8 cellular contexts compared by ENCODE assay signal in the genomic region with DNA sequence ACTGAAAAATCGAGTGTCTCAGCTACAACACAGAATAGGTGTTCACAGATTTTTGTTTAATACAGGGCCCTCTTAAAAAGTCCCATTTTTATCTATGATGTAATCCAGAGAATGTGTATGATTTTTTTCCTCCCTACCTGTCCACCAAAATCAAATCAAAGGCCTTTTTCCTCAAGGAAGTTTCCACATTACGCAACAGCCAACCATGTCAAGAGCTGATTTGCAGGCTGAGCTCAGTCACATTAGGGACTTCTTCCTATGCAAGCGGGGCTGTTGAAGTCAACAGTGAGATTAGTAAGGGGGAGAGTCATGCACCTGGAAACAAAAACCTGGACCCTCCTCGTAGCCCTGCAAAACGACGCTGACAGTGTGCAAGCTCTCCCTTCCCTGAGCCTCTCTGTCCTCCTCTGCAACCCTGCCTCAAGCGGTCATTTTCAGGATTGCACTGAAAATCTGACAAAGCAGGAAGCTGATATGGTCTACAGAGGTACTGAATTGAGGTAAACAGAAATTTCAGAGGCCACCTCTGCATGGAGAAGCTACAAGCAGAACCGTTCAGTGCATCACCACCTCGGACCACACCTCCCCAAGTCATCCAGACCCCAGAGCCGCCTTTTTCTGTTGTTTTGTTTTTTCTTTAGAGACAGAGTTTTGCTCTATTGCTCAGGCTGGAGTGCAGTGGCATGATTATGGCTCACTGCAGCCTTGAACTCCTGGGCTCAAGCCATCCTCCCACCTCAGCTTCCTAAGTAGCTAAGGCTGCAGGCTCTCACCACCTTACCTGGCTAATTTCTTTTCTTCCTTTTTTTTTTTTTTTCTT. TPM values are rescaled to one million over a fixed set of nuclear protein-coding genes. Genes with fewer than 3 reads are reported as not detected.
DNase-seq lines count a peak whose midpoint lies in the region; ATAC-seq, FAIRE-seq and TF ChIP-seq lines count a peak whose summit lies in the region.

No MANE protein-coding gene starts in this region.

- H3K36me3 Mint-ChIP-seq in brain: no peaks in the 10 kb centered on the region

- H3K27me3 Mint-ChIP-seq in brain: peaks cover 14% of the 10 kb centered on the region

- TF ChIP-seq POLR2A in GM12892 (IDR thresholded peaks at IDR 0.05; ENCODE audit: low read depth, low read length): no peak

- no peaks in the 10 kb centered on the region for H3K9me3 ChIP-seq in left lung

- peaks cover 42% of the 10 kb centered on the region for H3K4me1 Mint-ChIP-seq in brain

- peak; percentile 83 for TF ChIP-seq CTCF in 22Rv1 (IDR thresholded peaks at IDR 0.05)
- TF ChIP-seq CTCF in brain (conservative IDR thresholded peaks at IDR 0.05): peak; percentile 57 to 76
- peak; percentile 52 to 61 for TF ChIP-seq CTCF in left lung (IDR thresholded peaks at IDR 0.05)

- intact Hi-C loops in left lung (cut with DNase I): no loop called here

- peaks cover 0 to 5% (median 0%) of the 10 kb centered on the region in 5 experiments for H3K9me3 Mint-ChIP-seq in brain

- no peak for DNase-seq in GM12892 (ENCODE audit: insufficient read length)
- peak; percentile 74 for DNase-seq in NCI-H1105 treated with DMSO at 0.1 percent for 48 hours (lab: John Stamatoyannopoulos, UW)
- peak; percentile 2 for DNase-seq in T1000 (lab: John Stamatoyannopoulos, UW)
- DNase-seq in left lung: no peak
- DNase-seq in stimulated activated CD8-positive, alpha-beta memory T cell treated with anti-CD3 and anti-CD28 coated beads, Interleukin-15, amount 100 ng/mL, for 1 hour (ENCODE audit: low read depth): peak; percentile 51

- peak; percentile 85 for FAIRE-seq in GM12892 (lab: Jason Lieb, UNC)

- H3K4me3 ChIP-seq in left lung: no peak overlapping the region

- H3K4me3 Mint-ChIP-seq in brain: peak overlapping the region in 4 of 5 experiments; percentile 12 to 69 (median 46)

- H3K27ac ChIP-seq in 22Rv1: no peak overlapping the region
- H3K27ac ChIP-seq in left lung: no peak overlapping the region

- no peaks in the 10 kb centered on the region for H3K4me1 ChIP-seq in left lung

- no peaks in the 10 kb centered on the region for H3K27me3 ChIP-seq in left lung

- H3K36me3 ChIP-seq in left lung: no peaks in the 10 kb centered on the region

- peak overlapping the region; percentile 18 to 80 (median 54) for H3K27ac Mint-ChIP-seq in brain

- ATAC-seq in HG02759 (IDR thresholded peaks at IDR 0.05; ENCODE audit: unreplicated experiment): peak; percentile 97
- ATAC-seq in left lung: peak; percentile 91

RNA-seq across cellular contexts. Expression of a gene that starts 13.7 kb away (rescaled TPM):
- polyA plus RNA-seq in GM12892 (2012; ENCODE audit: missing spikeins): 68.8 TPM
- polyA plus RNA-seq in brain (ENCODE audit: insufficient read depth, low read depth, low replicate concordance): 27.8 TPM
- total RNA-seq in left lung: 10 to 100 TPM; 29.2 to 30.9 TPM

RNA-seq across cellular contexts. Expression of a gene that starts 20.6 kb away (rescaled TPM):
- not detected for polyA plus RNA-seq in GM12892 (2012; ENCODE audit: missing spikeins)
- polyA plus RNA-seq in brain (ENCODE audit: insufficient read depth, low read depth, low replicate concordance): 0.44 TPM
- total RNA-seq in left lung: under 1 TPM; 0.17 to 0.37 TPM

Comparison
In these comparisons a context has a peak if more than half of its experiments do, and no peak if none do; other contexts are left out.
1. DNase-seq: peak in NCI-H1105 treated with DMSO at 0.1 percent for 48 hours (single experiment), T1000 (single experiment) and stimulated activated CD8-positive, alpha-beta memory T cell treated with anti-CD3 and anti-CD28 coated beads, Interleukin-15, amount 100 ng/mL, for 1 hour (single experiment); none in GM12892 (single experiment) and left lung (0 of 2).
2. Peak in every context shown above with its lines, with median percentiles within 50 percentile points of each other: CTCF ChIP-seq.